ENCODE assay signal across 9 cellular contexts in the genomic region with DNA sequence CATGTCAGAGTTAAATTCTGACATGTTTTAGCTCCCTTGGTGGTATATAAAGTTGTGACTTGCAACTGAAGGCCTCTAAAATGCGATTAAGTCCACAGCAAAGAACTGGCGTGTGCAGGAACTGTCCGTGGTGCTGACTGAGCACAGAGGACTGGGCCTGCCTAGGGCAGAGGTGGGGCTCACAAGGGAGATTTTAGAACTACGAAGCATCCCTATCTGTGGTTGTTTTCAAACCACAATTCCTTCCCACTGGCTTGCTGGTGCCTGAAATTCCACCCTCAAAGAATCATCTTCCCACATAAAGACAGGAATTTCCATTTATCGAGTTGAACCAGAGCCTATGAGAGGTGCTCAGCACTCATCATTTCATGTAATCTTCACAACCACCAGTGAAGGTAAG. TPM values are rescaled to one million over a fixed set of nuclear protein-coding genes. Genes with fewer than 3 reads are reported as not detected.
DNase-seq lines count a peak whose midpoint lies in the region; ATAC-seq, FAIRE-seq and TF ChIP-seq lines count a peak whose summit lies in the region.
"Had no signal": no experiment of that assay in that cellular context is flagged by ENCODE, and none has a peak within 500 bp of the region (broad histone marks: within the 10 kb centered on the region; RNA-seq: fewer than 3 reads in every experiment).

No MANE protein-coding gene starts in this region.

- no peaks in the 10 kb centered on the region for H3K36me3 Mint-ChIP-seq in nephron progenitor cell (ENCODE audit: low read depth)

- H3K4me1 Mint-ChIP-seq in nephron progenitor cell: no peaks in the 10 kb centered on the region

- peaks cover 3% of the 10 kb centered on the region for H3K27me3 Mint-ChIP-seq in nephron progenitor cell (ENCODE audit: low read depth, poor library complexity)

- H3K9me3 Mint-ChIP-seq in nephron progenitor cell: no peaks in the 10 kb centered on the region

- ATAC-seq in HG02798 (IDR thresholded peaks at IDR 0.05; ENCODE audit: poor library complexity, unreplicated experiment): no peak

- no peak for FAIRE-seq in bronchial epithelial cell (lab: Jason Lieb, UNC)

- H3K4me3 Mint-ChIP-seq in nephron progenitor cell: no peak overlapping the region

- H3K27ac Mint-ChIP-seq in nephron progenitor cell: no peak overlapping the region

- H3K36me3 ChIP-seq in bronchial epithelial cell (ENCODE audit: control insufficient read depth, insufficient read depth, low read length): no peaks in the 10 kb centered on the region

- TF ChIP-seq CTCF in GM20000 (IDR thresholded peaks at IDR 0.05; ENCODE audit: extremely low read depth, missing control alignments) (no peak), bronchial epithelial cell (IDR thresholded peaks at IDR 0.05; ENCODE audit: insufficient read depth, low read length, severe bottlenecking) (no peak), nephron progenitor cell (IDR thresholded peaks at IDR 0.05) (no peak)

- H3K4me3 ChIP-seq in bronchial epithelial cell (ENCODE audit: low read depth, low read length): no peak overlapping the region

- H3K27me3 ChIP-seq in bronchial epithelial cell (ENCODE audit: control insufficient read depth, insufficient read depth, low read length): no peaks in the 10 kb centered on the region

- DNase-seq in GM20000 (ENCODE audit: low spot score): peak; percentile 58
- DNase-seq in bronchial epithelial cell (ENCODE audit: low read depth): peak; percentile 32
- DNase-seq in nephron progenitor cell: peak; percentile 88
- no peak for DNase-seq in NCI-H510A treated with DMSO at 0.1 percent for 48 hours (lab: John Stamatoyannopoulos, UW)
- DNase-seq in NCI-H524 treated with DMSO at 0.1 percent for 48 hours (lab: John Stamatoyannopoulos, UW): no peak
- no peak for DNase-seq in NCI-H1417 (lab: John Stamatoyannopoulos, UW)

TF ChIP-seq in PFSK-1, 5 proteins besides CTCF, POLR2A, EP300 and RAD21:
- TF ChIP-seq, protein P1, sequence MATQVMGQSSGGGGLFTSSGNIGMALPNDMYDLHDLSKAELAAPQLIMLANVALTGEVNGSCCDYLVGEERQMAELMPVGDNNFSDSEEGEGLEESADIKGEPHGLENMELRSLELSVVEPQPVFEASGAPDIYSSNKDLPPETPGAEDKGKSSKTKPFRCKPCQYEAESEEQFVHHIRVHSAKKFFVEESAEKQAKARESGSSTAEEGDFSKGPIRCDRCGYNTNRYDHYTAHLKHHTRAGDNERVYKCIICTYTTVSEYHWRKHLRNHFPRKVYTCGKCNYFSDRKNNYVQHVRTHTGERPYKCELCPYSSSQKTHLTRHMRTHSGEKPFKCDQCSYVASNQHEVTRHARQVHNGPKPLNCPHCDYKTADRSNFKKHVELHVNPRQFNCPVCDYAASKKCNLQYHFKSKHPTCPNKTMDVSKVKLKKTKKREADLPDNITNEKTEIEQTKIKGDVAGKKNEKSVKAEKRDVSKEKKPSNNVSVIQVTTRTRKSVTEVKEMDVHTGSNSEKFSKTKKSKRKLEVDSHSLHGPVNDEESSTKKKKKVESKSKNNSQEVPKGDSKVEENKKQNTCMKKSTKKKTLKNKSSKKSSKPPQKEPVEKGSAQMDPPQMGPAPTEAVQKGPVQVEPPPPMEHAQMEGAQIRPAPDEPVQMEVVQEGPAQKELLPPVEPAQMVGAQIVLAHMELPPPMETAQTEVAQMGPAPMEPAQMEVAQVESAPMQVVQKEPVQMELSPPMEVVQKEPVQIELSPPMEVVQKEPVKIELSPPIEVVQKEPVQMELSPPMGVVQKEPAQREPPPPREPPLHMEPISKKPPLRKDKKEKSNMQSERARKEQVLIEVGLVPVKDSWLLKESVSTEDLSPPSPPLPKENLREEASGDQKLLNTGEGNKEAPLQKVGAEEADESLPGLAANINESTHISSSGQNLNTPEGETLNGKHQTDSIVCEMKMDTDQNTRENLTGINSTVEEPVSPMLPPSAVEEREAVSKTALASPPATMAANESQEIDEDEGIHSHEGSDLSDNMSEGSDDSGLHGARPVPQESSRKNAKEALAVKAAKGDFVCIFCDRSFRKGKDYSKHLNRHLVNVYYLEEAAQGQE (IDR thresholded peaks at IDR 0.05; ENCODE audit: insufficient read depth in 1 of 2, low read depth in 2 of 2, low read length in 2 of 2): peak; percentile 96 to 100
- no peak for TF ChIP-seq SIN3A (IDR thresholded peaks at IDR 0.05; ENCODE audit: borderline replicate concordance, insufficient read depth, low read length)
- no peak for TF ChIP-seq TAF1 (IDR thresholded peaks at IDR 0.05; ENCODE audit: borderline replicate concordance, insufficient read depth, low read length)

RNA-seq across cellular contexts. Expression of gene RIMS4, which starts 30.1 kb away (rescaled TPM):
- polyA plus RNA-seq in PFSK-1 (2012; ENCODE audit: insufficient read length, low read depth): not detected
- not detected in 2 replicates for total RNA-seq in bronchial epithelial cell
- total RNA-seq: epithelial cell of proximal tubule had no signal

RNA-seq across cellular contexts. Expression of gene KCNK15, which starts 34.6 kb away (rescaled TPM):
- polyA plus RNA-seq in PFSK-1 (2012; ENCODE audit: insufficient read length, low read depth): not detected
- under 0.01 and 0.26 TPM in 2 replicates for total RNA-seq in bronchial epithelial cell
- total RNA-seq: epithelial cell of proximal tubule had no signal

Comparison
In these comparisons a context has a peak if more than half of its experiments do, and no peak if none do; other contexts are left out.
1. DNase-seq: peak in GM20000 (single experiment), bronchial epithelial cell (single experiment) and nephron progenitor cell (single experiment); none in NCI-H510A treated with DMSO at 0.1 percent for 48 hours (single experiment), NCI-H524 treated with DMSO at 0.1 percent for 48 hours (single experiment) and NCI-H1417 (0 of 3).